In genomic region chr3:32569540-32570425, GRCh38 we compare ENCODE assay signal across 8 cellular contexts. TPM values are rescaled to one million over a fixed set of nuclear protein-coding genes. Genes with fewer than 3 reads are reported as not detected.
DNase-seq lines count a peak whose midpoint lies in the region; ATAC-seq and TF ChIP-seq lines count a peak whose summit lies in the region.

No MANE protein-coding gene starts in this region.

- H3K4me1 ChIP-seq in mucosa of descending colon (ENCODE audit: low read depth), result peaks cover 12% of the 10 kb centered on the region

- POLR2A ChIA-PET in activated CD8-positive, alpha-beta T cell treated with anti-CD3 and anti-CD28 coated beads, Interleukin-2, amount 10 ng/mL, durations not matched to agents 7 days and 5 days (lab: Charles Lee), result interaction anchor here (0.7 to 1.5 kb wide), 4 partner anchors 9 to 115 kb away, joined by 3 read pairs; partner anchors contain the start of genes CMTM6 and CNOT10

- H3K27ac ChIP-seq in epithelial cell of prostate, result peak overlapping the region; percentile 83

- H3K27ac Mint-ChIP-seq in activated CD8-positive, alpha-beta T cell treated with anti-CD3 and anti-CD28 coated beads, Interleukin-2, amount 10 ng/mL, durations not matched to agents 7 days and 5 days, result peak overlapping the region; percentile 81

- no peaks in the 10 kb centered on the region for H3K36me3 ChIP-seq in mucosa of descending colon (ENCODE audit: low read depth)

- intact Hi-C loops in mucosa of descending colon (cut with DNase I, micrococcal nuclease), result no loop called here

- H3K4me1 Mint-ChIP-seq in activated CD8-positive, alpha-beta T cell treated with anti-CD3 and anti-CD28 coated beads, Interleukin-2, amount 10 ng/mL, durations not matched to agents 7 days and 5 days (ENCODE audit: low read depth), result peaks cover 27% of the 10 kb centered on the region

- H3K4me3 Mint-ChIP-seq in activated CD8-positive, alpha-beta T cell treated with anti-CD3 and anti-CD28 coated beads, Interleukin-2, amount 10 ng/mL, durations not matched to agents 7 days and 5 days, result peak overlapping the region; percentile 92

- no peaks in the 10 kb centered on the region for H3K9me3 Mint-ChIP-seq in activated CD8-positive, alpha-beta T cell treated with anti-CD3 and anti-CD28 coated beads, Interleukin-2, amount 10 ng/mL, durations not matched to agents 7 days and 5 days (ENCODE audit: insufficient read depth)

- TF ChIP-seq CTCF in mucosa of descending colon (IDR thresholded peaks at IDR 0.05), result no peak

- peak; percentile 16 to 38 for DNase-seq in activated CD4-positive, alpha-beta T cell treated with anti-CD3 and anti-CD28 coated beads for 24 hours (ENCODE audit: low read depth in 2 of 2)
- DNase-seq in activated CD4-positive, alpha-beta T cell treated with anti-CD3 and anti-CD28 coated beads for 1 hour, result no peak
- DNase-seq in NCI-H146 (lab: John Stamatoyannopoulos, UW) (peak; percentile 79), epithelial cell of prostate (ENCODE audit: low read depth, low spot score) (no peak), mucosa of descending colon (peak; percentile 60 to 80 (median 80))
- peak; percentile 49 for DNase-seq in activated CD8-positive, alpha-beta T cell treated with anti-CD3 and anti-CD28 coated beads, Interleukin-2, amount 10 ng/mL, durations not matched to agents 7 days and 5 days
- DNase-seq in stimulated activated CD8-positive, alpha-beta memory T cell treated with anti-CD3 and anti-CD28 coated beads, Interleukin-4, amount 100 ng/mL, for 48 hours, result peak; percentile 69

- H3K9me3 ChIP-seq in mucosa of descending colon, result no peaks in the 10 kb centered on the region

- no peaks in the 10 kb centered on the region for H3K27me3 Mint-ChIP-seq in activated CD8-positive, alpha-beta T cell treated with anti-CD3 and anti-CD28 coated beads, Interleukin-2, amount 10 ng/mL, durations not matched to agents 7 days and 5 days (ENCODE audit: low read depth)

- peak overlapping the region; percentile 68 for H3K4me3 ChIP-seq in mucosa of descending colon

- peaks cover 12% of the 10 kb centered on the region for H3K36me3 Mint-ChIP-seq in activated CD8-positive, alpha-beta T cell treated with anti-CD3 and anti-CD28 coated beads, Interleukin-2, amount 10 ng/mL, durations not matched to agents 7 days and 5 days (ENCODE audit: low read depth)

- ATAC-seq in HG02840 (IDR thresholded peaks at IDR 0.05; ENCODE audit: low FRiP score, unreplicated experiment) (peak; percentile 41), mucosa of descending colon (peak; percentile 73)
- ATAC-seq in activated CD8-positive, alpha-beta T cell treated with anti-CD3 and anti-CD28 coated beads, Interleukin-2, amount 10 ng/mL, durations not matched to agents 7 days and 5 days, result peak; percentile 48

- CTCF ChIA-PET in activated CD8-positive, alpha-beta T cell treated with anti-CD3 and anti-CD28 coated beads, Interleukin-2, amount 10 ng/mL, durations not matched to agents 7 days and 5 days (lab: Charles Lee), result interaction anchor here (0.8 to 2.8 kb wide), 8 partner anchors 8 to 137 kb away, joined by 3 to 7 read pairs (median 4); partner anchors contain the start of gene CNOT10

RNA-seq across cellular contexts. Expression of gene DYNC1LI1, which starts 0.9 kb away (rescaled TPM):
- total RNA-seq in activated CD8-positive, alpha-beta T cell treated with anti-CD3 and anti-CD28 coated beads, Interleukin-2, amount 10 ng/mL, durations not matched to agents 7 days and 5 days, result 10 to 100 TPM; 32.0 to 33.4 TPM
- total RNA-seq in mucosa of descending colon, result 10 to 100 TPM; 16.7 to 26.5 (median 19.9) TPM

Comparison
In these comparisons a context has a peak if more than half of its experiments do, and no peak if none do; other contexts are left out.
1. DNase-seq: peak in activated CD4-positive, alpha-beta T cell treated with anti-CD3 and anti-CD28 coated beads for 24 hours (2 of 2), NCI-H146 (single experiment), activated CD8-positive, alpha-beta T cell treated with anti-CD3 and anti-CD28 coated beads, Interleukin-2, amount 10 ng/mL, durations not matched to agents 7 days and 5 days (single experiment), mucosa of descending colon (3 of 3) and stimulated activated CD8-positive, alpha-beta memory T cell treated with anti-CD3 and anti-CD28 coated beads, Interleukin-4, amount 100 ng/mL, for 48 hours (single experiment); none in activated CD4-positive, alpha-beta T cell treated with anti-CD3 and anti-CD28 coated beads for 1 hour (single experiment) and epithelial cell of prostate (single experiment).
2. Peak in every context shown above with its lines, with median percentiles within 50 percentile points of each other: ATAC-seq.